Comparison of ENCODE assay signal across 19 cellular contexts in the genomic region with DNA sequence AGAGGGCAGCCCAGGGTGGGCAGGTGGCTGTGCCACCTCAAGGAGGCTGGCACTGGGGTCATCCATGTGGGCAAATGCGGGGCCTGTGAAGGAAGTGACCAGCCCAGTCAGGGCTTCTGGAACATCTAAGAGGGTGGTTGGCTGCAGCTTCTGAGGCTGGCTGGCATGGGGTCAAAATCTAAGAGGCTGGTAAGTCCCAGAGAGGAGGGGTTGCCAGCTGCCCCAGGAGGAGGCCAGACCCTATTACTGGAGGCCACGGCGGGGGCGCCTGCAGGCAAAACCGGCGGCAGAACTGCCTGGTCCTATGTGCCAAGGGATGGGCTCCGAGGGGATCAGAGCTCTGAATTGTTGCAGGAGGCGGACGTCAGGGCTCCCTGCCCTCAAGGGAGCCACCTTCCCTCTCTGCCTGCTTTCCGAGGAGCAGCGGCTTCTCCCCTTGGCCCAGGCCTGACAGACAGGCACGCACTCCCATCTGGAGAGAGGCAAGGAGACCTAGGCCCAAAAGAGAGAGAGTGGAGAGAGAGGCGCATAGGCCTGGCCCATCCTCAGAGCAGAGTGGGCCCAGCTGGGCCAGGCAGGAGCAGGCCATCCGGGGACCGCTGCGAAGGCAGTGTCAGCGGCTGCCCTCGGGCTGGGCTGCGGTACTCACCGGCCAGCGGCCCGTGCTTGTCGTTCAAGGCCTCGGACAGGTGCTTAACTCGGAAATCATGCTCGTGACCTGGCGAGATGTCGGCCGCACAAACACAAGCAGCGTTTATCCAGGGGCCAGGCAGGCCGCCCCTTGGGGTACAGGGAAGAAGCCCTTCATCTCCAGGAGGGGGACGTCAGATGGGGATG. TPM values are rescaled to one million over a fixed set of nuclear protein-coding genes. Genes with fewer than 3 reads are reported as not detected.
A peak's percentile ranks its signal among the peaks of the same experiment; 100 is the strongest.
DNase-seq lines count a peak whose midpoint lies in the region; ATAC-seq, FAIRE-seq and TF ChIP-seq lines count a peak whose summit lies in the region.
"Had no signal": no experiment of that assay in that cellular context is flagged by ENCODE, and none has a peak within 500 bp of the region (broad histone marks: within the 10 kb centered on the region; RNA-seq: fewer than 3 reads in every experiment).

No MANE protein-coding gene starts in this region.

- H3K4me2 ChIP-seq in K562 (ENCODE audit: insufficient read depth, low read length): no peak overlapping the region
- H3K4me2 ChIP-seq: PC-9 had no signal

- in situ Hi-C loops in GM13976 (cut with MboI; ENCODE audit: low sequenced_read_pairs, unreplicated experiment) (no loop called here), K562 (cut with MboI) (no loop called here)

- H3K4me3 Mint-ChIP-seq in MCF 10A (ENCODE audit: unreplicated experiment): no peak overlapping the region
- no peak overlapping the region for H3K4me3 Mint-ChIP-seq in endothelial cell (ENCODE audit: unreplicated experiment)

- H3K9me3 Mint-ChIP-seq in MCF 10A (ENCODE audit: unreplicated experiment) (no peaks in the 10 kb centered on the region), endothelial cell (ENCODE audit: unreplicated experiment) (no peaks in the 10 kb centered on the region)

- H3K27ac Mint-ChIP-seq in MCF 10A (ENCODE audit: low read depth, unreplicated experiment) (no peak overlapping the region), endothelial cell (ENCODE audit: unreplicated experiment) (no peak overlapping the region)

- no peak overlapping the region; a peak in 1 of 4 replicates for H3K9ac ChIP-seq in K562 (ENCODE audit: insufficient read depth in 1 of 2, low read depth in 2 of 2, low read length in 2 of 2)

- CTCF ChIA-PET in MCF 10A (lab: Yijun Ruan, JAX): no interaction called here
- CTCF ChIA-PET in K562 (lab: Yijun Ruan, JAX; ENCODE audit: low intra/inter-chr PET ratio): no interaction called here

- no peak for TF ChIP-seq RAD21 in K562 (CRISPR knock-in tag; conservative IDR thresholded peaks at IDR 0.05 in 1 of 2, IDR thresholded peaks at IDR 0.05 in 1 of 2)

- no peak for TF ChIP-seq CTCF in breast epithelium (IDR thresholded peaks at IDR 0.05)
- TF ChIP-seq CTCF in MCF 10A (IDR thresholded peaks at IDR 0.05; ENCODE audit: unreplicated experiment): no peak
- TF ChIP-seq CTCF in GM13976 (IDR thresholded peaks at IDR 0.05; ENCODE audit: borderline replicate concordance, control extremely low read depth, extremely low read depth, insufficient read depth, missing control alignments): no peak
- TF ChIP-seq CTCF in K562 (IDR thresholded peaks at IDR 0.05 in 2 of 3, conservative IDR thresholded peaks at IDR 0.05 in 1 of 3; ENCODE audit: insufficient read depth in 2 of 3, low read depth in 1 of 3, low read length in 3 of 3): no peak
- no peak for TF ChIP-seq CTCF in sigmoid colon (IDR thresholded peaks at IDR 0.05)
- TF ChIP-seq CTCF in endothelial cell (IDR thresholded peaks at IDR 0.05; ENCODE audit: unreplicated experiment): no peak

- TF ChIP-seq EP300 in K562 (IDR thresholded peaks at IDR 0.05; ENCODE audit: low read length): no peak
- TF ChIP-seq EP300 in sigmoid colon (IDR thresholded peaks at IDR 0.05): no peak

- peaks cover 39% of the 10 kb centered on the region for H3K36me3 Mint-ChIP-seq in MCF 10A (ENCODE audit: insufficient read depth, unreplicated experiment)
- H3K36me3 Mint-ChIP-seq in endothelial cell (ENCODE audit: low read depth, unreplicated experiment): peaks cover 33% of the 10 kb centered on the region

- intact Hi-C loops in breast epithelium (cut with DNase I; ENCODE audit: low total_unique reads) (no loop called here), MCF 10A (cut with micrococcal nuclease) (no loop called here), K562 (cut with micrococcal nuclease) (no loop called here), sigmoid colon (cut with DNase I) (loop anchor here (10.0 kb wide), 1 partner anchor 265 kb away; no protein-coding TSS in a partner anchor)

- H4K20me1 ChIP-seq in K562 (replicated peaks; ENCODE audit: control insufficient read depth, insufficient read depth, low read length): no peaks in the 10 kb centered on the region; the same call in 1 of the 2 replicates

- no peaks in the 10 kb centered on the region for H3K9me1 ChIP-seq in K562 (ENCODE audit: control insufficient read depth, insufficient read depth, low read length)

- H3K4me3 ChIP-seq in breast epithelium (no peak overlapping the region), K562 (no peak overlapping the region), sigmoid colon (no peak overlapping the region)
- H3K4me3 ChIP-seq: MG63, PC-9 had no signal

- POLR2A ChIA-PET in MCF 10A (lab: Yijun Ruan, JAX) (interaction anchor here (0.8 kb wide), 1 partner anchor 11 kb away, joined by 3 read pairs; a partner anchor contains a TSS), K562 (lab: Yijun Ruan, JAX) (interaction anchor here (0.7 to 1.1 kb wide), 3 partner anchors 11 to 90 kb away, joined by 3 read pairs; a partner anchor contains a TSS)

- H3K9me3 ChIP-seq in breast epithelium (no peaks in the 10 kb centered on the region), K562 (replicated peaks; ENCODE audit: control insufficient read depth, insufficient read depth, low read depth, low read length) (no peaks in the 10 kb centered on the region), sigmoid colon (no peaks in the 10 kb centered on the region)
- H3K9me3 ChIP-seq: Caco-2, MG63 had no signal

- no peak for ATAC-seq in K562
- ATAC-seq: HCT116 had no signal

- H3K27me3 ChIP-seq in breast epithelium (no peaks in the 10 kb centered on the region), K562 (ENCODE audit: control insufficient read depth in 2 of 2, insufficient read depth in 2 of 2, low read length in 2 of 2) (no peaks in the 10 kb centered on the region), sigmoid colon (no peaks in the 10 kb centered on the region)
- H3K27me3 ChIP-seq: MG63 had no signal

- WGBS in K562 (ENCODE audit: insufficient coverage, low coverage, missing lambda C conversion rate): 88% methylated on average over 23 of the region's 32 CpGs
- WGBS in sigmoid colon, 2 donors: 92 to 96% methylated on average over 32 of the region's 32 CpGs

- H3K79me2 ChIP-seq in K562 (ENCODE audit: control insufficient read depth, insufficient read depth, low read length): no peaks in the 10 kb centered on the region

- FAIRE-seq in K562 (lab: Jason Lieb, UNC): no peak
- FAIRE-seq: A204.1, GM19239 had no signal

- BruUV-seq in MCF 10A (replicated peaks; lab: Mats Ljungman, UMichigan) (no TSS peak), K562 (replicated peaks; lab: Mats Ljungman, UMichigan) (no TSS peak)

- H3K4me1 Mint-ChIP-seq in MCF 10A (ENCODE audit: insufficient read depth, unreplicated experiment) (no peaks in the 10 kb centered on the region), endothelial cell (ENCODE audit: unreplicated experiment) (no peaks in the 10 kb centered on the region)

- H3K4me1 ChIP-seq in breast epithelium: no peaks in the 10 kb centered on the region
- peaks cover 0 to 13% of the 10 kb centered on the region in 2 experiments; a peak in 3 of 5 replicates for H3K4me1 ChIP-seq in K562 (replicated peaks in 1 of 2; ENCODE audit: control insufficient read depth in 2 of 2, insufficient read depth in 2 of 2, low read length in 2 of 2)
- H3K4me1 ChIP-seq in sigmoid colon: no peaks in the 10 kb centered on the region
- H3K4me1 ChIP-seq: Caco-2 had no signal

- TF ChIP-seq POLR2A in breast epithelium (IDR thresholded peaks at IDR 0.05): no peak
- TF ChIP-seq POLR2A in K562 (conservative IDR thresholded peaks at IDR 0.05): no peak
- no peak for TF ChIP-seq POLR2A in sigmoid colon (IDR thresholded peaks at IDR 0.05)

- DNase-seq in breast epithelium (ENCODE audit: low spot score in 2 of 2) (no peak), MCF 10A (ENCODE audit: unreplicated experiment) (no peak), GM13976 (ENCODE audit: low spot score) (peak; percentile 21), K562 (ENCODE audit: extremely low read depth in 1 of 4, low spot score in 3 of 4) (no peak), sigmoid colon (peak; percentile 55), HuH-7 (ENCODE audit: low spot score) (no peak), NAMALWA (ENCODE audit: low spot score) (no peak), endothelial cell (ENCODE audit: low spot score) (no peak)
- DNase-seq: Caco-2, MG63, NCI-H1105 treated with DMSO at 0.1 percent for 48 hours, NCI-H187 treated with DMSO at 0.1 percent for 48 hours, NCI-H446, NCI-H774, PC-9 had no signal

- no peak overlapping the region for H2AFZ ChIP-seq in K562 (ENCODE audit: low read depth, low read length)
- H2AFZ ChIP-seq: PC-9 had no signal

- no peaks in the 10 kb centered on the region for H3K27me3 Mint-ChIP-seq in MCF 10A (ENCODE audit: insufficient read depth, unreplicated experiment)
- H3K27me3 Mint-ChIP-seq in endothelial cell (ENCODE audit: unreplicated experiment): peaks cover 8% of the 10 kb centered on the region

- H3K36me3 ChIP-seq in breast epithelium: peaks cover 5% of the 10 kb centered on the region
- H3K36me3 ChIP-seq in K562 (ENCODE audit: control insufficient read depth, insufficient read depth, low read length): peaks cover 80% of the 10 kb centered on the region; the same call in 2 of the 3 replicates
- H3K36me3 ChIP-seq in sigmoid colon: peaks cover 50 to 98% (median 78%) of the 10 kb centered on the region in 4 donors

- peak overlapping the region; percentile 52 to 64 for H3K27ac ChIP-seq in breast epithelium
- no peak overlapping the region for H3K27ac ChIP-seq in K562 (ENCODE audit: extremely low read depth, low read depth, low read length)
- H3K27ac ChIP-seq in sigmoid colon: no peak overlapping the region
- H3K27ac ChIP-seq: PC-9 had no signal

RNA-seq across cellular contexts. Expression of a gene that starts 10.9 kb away (rescaled TPM):
- total RNA-seq in breast epithelium (not detected), MCF 10A (2022) (not detected in 2 replicates), K562 (2014; rRNA removed) (not detected in 2 replicates), K562 (2014; rRNA removed; fragmentation: Illumina TruSeq; extraction: Trizol) (not detected in 2 replicates), K562 (2015; rRNA removed; fragmentation: Illumina TruSeq; extraction: Trizol) (not detected in 2 replicates), K562 (2021) (0.07 TPM in 1 of 2 replicates, not detected in the other), sigmoid colon (1 to 10 TPM in 2 of 4 donors, under 1 TPM in 2; 0.16 to 3.5 (median 0.81) TPM), endothelial cell (ENCODE audit: unreplicated experiment) (not detected)
- total RNA-seq in K562 (2011; cell fraction: chromatin; rRNA removed; ENCODE audit: low replicate concordance): 0.32 TPM in 1 of 2 replicates, not detected in the other
- 0.13 TPM in 1 of 2 replicates, not detected in the other for total RNA-seq in K562 (2011; cell fraction: nucleolus; rRNA removed)
- total RNA-seq in K562 (2011; cell fraction: nucleoplasm; rRNA removed): not detected in 2 replicates
- polyA plus RNA-seq in K562 (2011; rRNA removed) (not detected in 2 replicates), K562 (2014; fragmentation: Illumina TruSeq; extraction: Trizol) (not detected in 2 replicates), K562 (2014; fragmentation: Nextera tagmentation; extraction: Ambion mirVana) (not detected), K562 (2014; rRNA removed) (not detected in 2 replicates), sigmoid colon (1 to 10 TPM; 1.2 to 1.3 (median 1.2) TPM)
- polyA plus RNA-seq in K562 (2011; cell fraction: cytosol; rRNA removed): not detected in 2 replicates
- 0.07 and 0.20 TPM in 2 replicates for polyA plus RNA-seq in K562 (2011; cell fraction: nucleus; rRNA removed)
- polyA plus RNA-seq in K562 (2012): 3.9 and 6.5 TPM in 2 replicates
- polyA minus RNA-seq in K562 (2011; rRNA and poly(A)+ RNA removed): not detected in 2 replicates
- not detected in 2 replicates for polyA minus RNA-seq in K562 (2011; cell fraction: cytosol; rRNA and poly(A)+ RNA removed)
- polyA minus RNA-seq in K562 (2011; cell fraction: nucleus; rRNA and poly(A)+ RNA removed): not detected in 2 replicates
- total RNA-seq: HT-29, PC-9 had no signal

RNA-seq across cellular contexts. Expression of a gene that starts 13.7 kb away (rescaled TPM):
- total RNA-seq in breast epithelium (100 to 1,000 TPM in 1 of 3 donors, 10 to 100 TPM in 2; 91.4 to 103 (median 93.9) TPM), MCF 10A (2022) (80.8 and 106 TPM in 2 replicates), K562 (2014; rRNA removed) (35.0 and 35.5 TPM in 2 replicates), K562 (2014; rRNA removed; fragmentation: Illumina TruSeq; extraction: Trizol) (29.0 and 30.3 TPM in 2 replicates), K562 (2015; rRNA removed; fragmentation: Illumina TruSeq; extraction: Trizol) (36.3 and 42.4 TPM in 2 replicates), K562 (2021) (53.1 and 57.0 TPM in 2 replicates), sigmoid colon (10 to 100 TPM; 58.9 to 82.0 (median 75.3) TPM), endothelial cell (ENCODE audit: unreplicated experiment) (183 TPM)
- total RNA-seq in K562 (2011; cell fraction: chromatin; rRNA removed; ENCODE audit: low replicate concordance): 106 and 307 TPM in 2 replicates
- 138 and 157 TPM in 2 replicates for total RNA-seq in K562 (2011; cell fraction: nucleolus; rRNA removed)
- 108 and 119 TPM in 2 replicates for total RNA-seq in K562 (2011; cell fraction: nucleoplasm; rRNA removed)
- polyA plus RNA-seq in K562 (2011; rRNA removed) (36.5 and 37.1 TPM in 2 replicates), K562 (2014; fragmentation: Illumina TruSeq; extraction: Trizol) (27.8 and 31.2 TPM in 2 replicates), K562 (2014; fragmentation: Nextera tagmentation; extraction: Ambion mirVana) (10 to 100 TPM; 18.6 to 20.2 TPM), K562 (2014; rRNA removed) (30.5 and 36.2 TPM in 2 replicates), sigmoid colon (10 to 100 TPM; 36.8 to 74.4 (median 38.4) TPM)
- 30.9 and 53.6 TPM in 2 replicates for polyA plus RNA-seq in K562 (2011; cell fraction: cytosol; rRNA removed)
- polyA plus RNA-seq in K562 (2011; cell fraction: nucleus; rRNA removed): 85.3 and 123 TPM in 2 replicates
- 44.4 and 49.7 TPM in 2 replicates for polyA plus RNA-seq in K562 (2012)
- polyA minus RNA-seq in K562 (2011; rRNA and poly(A)+ RNA removed): 31.0 and 40.9 TPM in 2 replicates
- 32.9 and 34.2 TPM in 2 replicates for polyA minus RNA-seq in K562 (2011; cell fraction: cytosol; rRNA and poly(A)+ RNA removed)
- polyA minus RNA-seq in K562 (2011; cell fraction: nucleus; rRNA and poly(A)+ RNA removed): 58.6 and 66.9 TPM in 2 replicates

RNA-seq across cellular contexts. Expression of a gene that starts 15.3 kb away (rescaled TPM):
- total RNA-seq in breast epithelium (not detected), MCF 10A (2022) (0.37 TPM in 1 of 2 replicates, not detected in the other), K562 (2014; rRNA removed) (not detected in 2 replicates), K562 (2014; rRNA removed; fragmentation: Illumina TruSeq; extraction: Trizol) (not detected in 2 replicates), K562 (2015; rRNA removed; fragmentation: Illumina TruSeq; extraction: Trizol) (not detected in 2 replicates), K562 (2021) (not detected in 2 replicates), sigmoid colon (10 to 100 TPM in 1 of 4 donors, 1 to 10 TPM in 3; 5.4 to 20.2 (median 8.2) TPM), endothelial cell (ENCODE audit: unreplicated experiment) (not detected)
- not detected in 2 replicates for total RNA-seq in K562 (2011; cell fraction: chromatin; rRNA removed; ENCODE audit: low replicate concordance)
- 0.17 TPM in 1 of 2 replicates, not detected in the other for total RNA-seq in K562 (2011; cell fraction: nucleolus; rRNA removed)
- not detected in 2 replicates for total RNA-seq in K562 (2011; cell fraction: nucleoplasm; rRNA removed)
- polyA plus RNA-seq in K562 (2011; rRNA removed) (not detected in 2 replicates), K562 (2014; fragmentation: Illumina TruSeq; extraction: Trizol) (not detected in 2 replicates), K562 (2014; fragmentation: Nextera tagmentation; extraction: Ambion mirVana) (not detected), K562 (2014; rRNA removed) (0.34 TPM in 1 of 2 replicates, not detected in the other), sigmoid colon (1 to 10 TPM in 1 of 3 donors, not detected in 2; 1.6 TPM)
- polyA plus RNA-seq in K562 (2011; cell fraction: cytosol; rRNA removed): 0.18 TPM in 1 of 2 replicates, not detected in the other
- polyA plus RNA-seq in K562 (2011; cell fraction: nucleus; rRNA removed): not detected in 2 replicates
- not detected in 2 replicates for polyA plus RNA-seq in K562 (2012)
- polyA minus RNA-seq in K562 (2011; rRNA and poly(A)+ RNA removed): not detected in 2 replicates
- not detected in 2 replicates for polyA minus RNA-seq in K562 (2011; cell fraction: cytosol; rRNA and poly(A)+ RNA removed)
- not detected in 2 replicates for polyA minus RNA-seq in K562 (2011; cell fraction: nucleus; rRNA and poly(A)+ RNA removed)

RNA-seq across cellular contexts. Expression of a gene that starts 17.6 kb away (rescaled TPM):
- 10 to 100 TPM; 41.3 to 49.6 (median 48.3) TPM for total RNA-seq in breast epithelium
- 80.8 and 106 TPM in 2 replicates for total RNA-seq in MCF 10A (2022)
- 133 and 147 TPM in 2 replicates for total RNA-seq in K562 (2011; cell fraction: chromatin; rRNA removed; ENCODE audit: low replicate concordance)
- 62.8 and 73.2 TPM in 2 replicates for total RNA-seq in K562 (2011; cell fraction: nucleolus; rRNA removed)
- total RNA-seq in K562 (2011; cell fraction: nucleoplasm; rRNA removed): 99.2 and 124 TPM in 2 replicates
- 29.8 and 35.3 TPM in 2 replicates for total RNA-seq in K562 (2014; rRNA removed)
- total RNA-seq in K562 (2014; rRNA removed; fragmentation: Illumina TruSeq; extraction: Trizol): 32.4 and 33.8 TPM in 2 replicates
- total RNA-seq in K562 (2015; rRNA removed; fragmentation: Illumina TruSeq; extraction: Trizol): 33.6 and 36.2 TPM in 2 replicates
- total RNA-seq in K562 (2021): 73.5 and 77.4 TPM in 2 replicates
- polyA plus RNA-seq in K562 (2011; rRNA removed): 79.6 and 93.4 TPM in 2 replicates
- polyA plus RNA-seq in K562 (2011; cell fraction: cytosol; rRNA removed): 55.4 and 75.0 TPM in 2 replicates
- polyA plus RNA-seq in K562 (2011; cell fraction: nucleus; rRNA removed): 49.7 and 56.7 TPM in 2 replicates
- 73.7 and 81.8 TPM in 2 replicates for polyA plus RNA-seq in K562 (2012)
- 85.7 and 92.6 TPM in 2 replicates for polyA plus RNA-seq in K562 (2014; fragmentation: Illumina TruSeq; extraction: Trizol)
- 10 to 100 TPM; 29.4 to 31.4 TPM for polyA plus RNA-seq in K562 (2014; fragmentation: Nextera tagmentation; extraction: Ambion mirVana)
- 62.8 and 63.5 TPM in 2 replicates for polyA plus RNA-seq in K562 (2014; rRNA removed)
- 82.1 and 85.9 TPM in 2 replicates for polyA minus RNA-seq in K562 (2011; rRNA and poly(A)+ RNA removed)
- 40.9 and 46.4 TPM in 2 replicates for polyA minus RNA-seq in K562 (2011; cell fraction: cytosol; rRNA and poly(A)+ RNA removed)
- polyA minus RNA-seq in K562 (2011; cell fraction: nucleus; rRNA and poly(A)+ RNA removed): 22.2 and 39.0 TPM in 2 replicates
- 10 to 100 TPM; 53.1 to 60.6 (median 53.8) TPM for total RNA-seq in sigmoid colon
- 10 to 100 TPM; 37.2 to 52.4 (median 37.7) TPM for polyA plus RNA-seq in sigmoid colon
- 62.6 TPM for total RNA-seq in endothelial cell (ENCODE audit: unreplicated experiment)

RNA-seq across cellular contexts. Expression of a gene that starts 51.1 kb away (rescaled TPM):
- total RNA-seq in breast epithelium (under 1 TPM in 1 of 3 donors, not detected in 2; 0.15 TPM), MCF 10A (2022) (not detected in 2 replicates), K562 (2014; rRNA removed) (not detected in 2 replicates), K562 (2014; rRNA removed; fragmentation: Illumina TruSeq; extraction: Trizol) (not detected in 2 replicates), K562 (2015; rRNA removed; fragmentation: Illumina TruSeq; extraction: Trizol) (not detected in 2 replicates), K562 (2021) (0.07 TPM in 2 replicates), sigmoid colon (under 1 TPM in 1 of 4 donors, not detected in 3; 0.14 TPM), endothelial cell (ENCODE audit: unreplicated experiment) (2.1 TPM)
- total RNA-seq in K562 (2011; cell fraction: chromatin; rRNA removed; ENCODE audit: low replicate concordance): not detected in 2 replicates
- total RNA-seq in K562 (2011; cell fraction: nucleolus; rRNA removed): not detected in 2 replicates
- not detected in 2 replicates for total RNA-seq in K562 (2011; cell fraction: nucleoplasm; rRNA removed)
- polyA plus RNA-seq in K562 (2011; rRNA removed) (not detected in 2 replicates), K562 (2014; fragmentation: Illumina TruSeq; extraction: Trizol) (not detected in 2 replicates), K562 (2014; fragmentation: Nextera tagmentation; extraction: Ambion mirVana) (not detected), K562 (2014; rRNA removed) (not detected in 2 replicates), sigmoid colon (1 to 10 TPM in 1 of 3 donors, under 1 TPM in 2; 0.23 to 2.3 (median 0.60) TPM)
- polyA plus RNA-seq in K562 (2011; cell fraction: cytosol; rRNA removed): 0.03 TPM in 1 of 2 replicates, not detected in the other
- not detected in 2 replicates for polyA plus RNA-seq in K562 (2011; cell fraction: nucleus; rRNA removed)
- 0.06 TPM in 1 of 2 replicates, not detected in the other for polyA plus RNA-seq in K562 (2012)
- not detected in 2 replicates for polyA minus RNA-seq in K562 (2011; rRNA and poly(A)+ RNA removed)
- not detected in 2 replicates for polyA minus RNA-seq in K562 (2011; cell fraction: cytosol; rRNA and poly(A)+ RNA removed)
- 0.11 TPM in 1 of 2 replicates, not detected in the other for polyA minus RNA-seq in K562 (2011; cell fraction: nucleus; rRNA and poly(A)+ RNA removed)

Comparison
In these comparisons a context has a peak if more than half of its experiments do, and no peak if none do; other contexts are left out.
1. DNase-seq: peak in GM13976 (single experiment) and sigmoid colon (single experiment); none in breast epithelium (0 of 2), MCF 10A (single experiment), K562 (0 of 4), HuH-7 (single experiment), NAMALWA (single experiment) and endothelial cell (single experiment).
2. H3K27ac ChIP-seq: peak in breast epithelium (2 of 2); none in K562 (single experiment) and sigmoid colon (0 of 4).